1 cellular context compared by ENCODE assay signal in the genomic region with DNA sequence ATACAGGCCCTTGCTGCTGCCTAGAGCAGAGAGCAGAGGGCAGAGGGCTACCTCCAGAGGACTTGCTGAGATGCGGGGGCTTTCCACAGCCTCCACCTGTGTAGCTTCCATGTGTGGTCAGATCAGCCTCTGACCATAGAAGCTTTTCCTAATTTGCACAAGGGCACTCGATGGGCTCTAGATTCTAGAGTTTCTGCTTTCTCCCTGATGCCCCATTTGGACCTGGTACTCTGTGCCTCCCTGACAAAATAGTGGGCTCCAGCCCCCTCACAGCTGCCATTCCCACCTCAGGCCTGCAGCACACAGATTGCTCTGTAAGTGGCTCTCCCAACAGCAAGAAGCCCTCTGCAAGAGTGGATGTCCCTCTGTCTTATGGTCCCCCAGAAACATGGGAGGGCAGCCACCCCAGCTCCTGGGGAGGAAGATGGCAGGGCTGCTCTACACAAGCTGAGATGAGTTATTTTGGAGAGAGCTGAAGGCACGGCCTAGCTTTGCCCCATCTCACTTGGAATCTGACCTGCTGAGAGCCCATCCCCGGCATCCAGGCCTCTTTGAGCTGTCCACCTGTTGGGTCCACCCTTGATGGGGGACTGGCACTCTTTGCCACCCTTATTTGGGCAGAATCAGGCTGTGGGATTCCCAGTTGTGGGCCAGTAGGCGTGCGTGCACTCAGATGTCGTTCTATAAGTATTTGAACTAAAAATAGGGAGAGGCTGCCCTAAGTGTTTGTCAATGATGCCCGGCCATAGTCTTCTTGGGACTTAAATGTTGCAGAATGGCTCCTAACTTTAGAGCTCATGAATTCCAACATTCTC.
TF ChIP-seq lines count a peak whose summit lies in the region.

No MANE protein-coding gene starts in this region.

TF ChIP-seq in K562, 482 proteins besides CTCF, POLR2A, EP300 and RAD21:
- peak; percentile 77 for TF ChIP-seq WHSC1 (IDR thresholded peaks at IDR 0.05; ENCODE audit: low read length)
- no peak for TF ChIP-seq CHD1 (IDR thresholded peaks at IDR 0.05; ENCODE audit: low read length)
